7 cellular contexts compared by ENCODE assay signal in the genomic region with DNA sequence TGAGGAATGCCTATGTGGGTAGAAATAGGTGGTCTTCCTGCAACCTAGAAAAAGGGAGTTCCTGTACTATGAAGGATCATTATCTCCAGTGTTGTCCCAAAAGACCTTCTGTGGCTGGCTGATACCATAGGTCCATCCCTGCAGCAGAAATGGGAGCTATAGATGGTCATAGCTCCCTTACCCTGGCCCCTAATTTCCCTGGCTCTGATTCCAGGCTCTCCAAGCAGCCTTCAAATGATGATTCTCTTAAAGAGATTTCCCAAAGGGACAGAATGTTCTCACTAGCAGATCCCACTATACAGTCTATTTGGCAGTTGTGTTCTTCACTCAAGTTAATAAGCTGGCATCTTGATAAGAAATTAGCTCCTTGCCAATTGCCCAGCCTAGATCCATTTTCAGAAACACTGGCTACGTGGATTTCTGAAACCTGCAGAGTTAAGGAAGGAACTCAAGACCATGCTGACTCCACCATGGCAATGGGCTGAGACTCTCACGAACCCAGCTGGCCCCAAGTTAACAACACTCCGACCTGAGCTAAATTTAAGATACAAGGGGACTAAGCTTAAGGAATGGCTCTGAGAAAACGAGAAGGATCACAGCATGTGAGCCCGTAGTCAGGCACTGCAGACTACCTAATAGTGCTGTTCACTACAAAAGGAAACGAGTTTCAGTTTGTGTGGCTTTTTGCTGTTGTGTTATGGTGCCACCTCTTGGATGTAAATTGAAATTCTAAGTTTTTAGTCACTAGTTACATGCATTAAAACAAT. TPM values are rescaled to one million over a fixed set of nuclear protein-coding genes. Genes with fewer than 3 reads are reported as not detected.
DNase-seq lines count a peak whose midpoint lies in the region; TF ChIP-seq lines count a peak whose summit lies in the region.

No MANE protein-coding gene starts in this region.

- no peak for TF ChIP-seq EP300 in SK-N-SH (IDR thresholded peaks at IDR 0.05; ENCODE audit: borderline replicate concordance in 1 of 2, low read depth in 1 of 2, low read length in 1 of 2)

- H3F3A ChIP-seq in SK-N-SH (replicated peaks; ENCODE audit: insufficient read depth): peaks cover 7% of the 10 kb centered on the region

- H3K4me3 ChIP-seq in KMS-11 (IDR thresholded peaks at IDR 0.05; ENCODE audit: insufficient read depth, low read depth, low read length): no peak overlapping the region
- peak overlapping the region; percentile 27 to 33 for H3K4me3 ChIP-seq in SK-N-SH (ENCODE audit: low read depth in 2 of 2, low read length in 1 of 2)
- H3K4me3 ChIP-seq in subcutaneous abdominal adipose tissue (ENCODE audit: low read depth in 1 of 5, low read length in 5 of 5): peak overlapping the region; percentile 33 to 60 (median 43)

- H4K20me1 ChIP-seq in KMS-11 (ENCODE audit: insufficient read depth) (no peaks in the 10 kb centered on the region), SK-N-SH (ENCODE audit: insufficient read depth) (no peaks in the 10 kb centered on the region)

- no peak for TF ChIP-seq CTCF in GM20000 (IDR thresholded peaks at IDR 0.05; ENCODE audit: extremely low read depth, missing control alignments)
- peak; percentile 71 for TF ChIP-seq CTCF in KMS-11 (conservative IDR thresholded peaks at IDR 0.05; ENCODE audit: low read depth, low read length)
- peak; percentile 70 for TF ChIP-seq CTCF in SK-N-SH (IDR thresholded peaks at IDR 0.05)

- H2AFZ ChIP-seq in KMS-11 (ENCODE audit: low read depth) (peak overlapping the region; percentile 45), SK-N-SH (ENCODE audit: low read depth) (peak overlapping the region; percentile 57; the same call in 1 of the 2 replicates)

- POLR2A ChIA-PET in SK-N-SH (lab: Yijun Ruan, JAX): interaction anchor here (0.6 kb wide), 1 partner anchor 431 kb away, joined by 3 read pairs; no protein-coding TSS in a partner anchor

- H3K79me2 ChIP-seq in KMS-11 (ENCODE audit: insufficient read depth, low read depth) (no peaks in the 10 kb centered on the region), SK-N-SH (ENCODE audit: insufficient read depth) (no peaks in the 10 kb centered on the region)

- H3K36me3 ChIP-seq in KMS-11 (ENCODE audit: insufficient read depth): no peaks in the 10 kb centered on the region
- peaks cover 5 to 10% of the 10 kb centered on the region in 2 experiments for H3K36me3 ChIP-seq in SK-N-SH (replicated peaks in 1 of 2; ENCODE audit: control insufficient read depth in 1 of 2, insufficient read depth in 2 of 2, low read length in 1 of 2)
- peaks cover 0 to 13% (median 5%) of the 10 kb centered on the region in 5 donors for H3K36me3 ChIP-seq in subcutaneous abdominal adipose tissue (ENCODE audit: control insufficient read depth in 5 of 5, insufficient read depth in 5 of 5, low read length in 5 of 5)

- DNase-seq in EH (ENCODE audit: low read depth) (peak; percentile 71), GM20000 (ENCODE audit: low spot score) (peak; percentile 76), SK-N-SH (peak; percentile 68), left kidney (ENCODE audit: low read depth, low spot score) (peak; percentile 76)
- DNase-seq in central memory CD4-positive, alpha-beta T cell: peak; percentile 50

- CTCF ChIA-PET in SK-N-SH (lab: Yijun Ruan, JAX): interaction anchor here (0.6 to 3.9 kb wide), 32 partner anchors 10 to 469 kb away, joined by 3 to 64 read pairs (median 4); a partner anchor contains a TSS

- H3K9ac ChIP-seq in KMS-11: no peak overlapping the region; the same call in 1 of the 2 replicates
- H3K9ac ChIP-seq in SK-N-SH: no peak overlapping the region
- peak overlapping the region in 3 of 5 donors; percentile 64 to 70 (median 66) for H3K9ac ChIP-seq in subcutaneous abdominal adipose tissue (ENCODE audit: low read length in 5 of 5)

- 29% methylated on average over 6 of the region's 6 CpGs for WGBS in SK-N-SH (ENCODE audit: low lambda C conversion rate)

- H3K9me3 ChIP-seq in SK-N-SH (no peaks in the 10 kb centered on the region), subcutaneous abdominal adipose tissue (ENCODE audit: control insufficient read depth in 5 of 5, low read length in 5 of 5) (no peaks in the 10 kb centered on the region)

- H3K27me3 ChIP-seq in KMS-11 (ENCODE audit: insufficient read depth, low read depth): no peaks in the 10 kb centered on the region
- no peaks in the 10 kb centered on the region for H3K27me3 ChIP-seq in SK-N-SH (ENCODE audit: insufficient read depth)
- H3K27me3 ChIP-seq in subcutaneous abdominal adipose tissue (ENCODE audit: control insufficient read depth in 5 of 5, insufficient read depth in 4 of 5, low read length in 5 of 5): no peaks in the 10 kb centered on the region

- no peaks in the 10 kb centered on the region for H3K9me2 ChIP-seq in SK-N-SH

- H3K4me1 ChIP-seq in KMS-11 (ENCODE audit: low read depth, poor library complexity, severe bottlenecking): peaks cover 6% of the 10 kb centered on the region
- H3K4me1 ChIP-seq in SK-N-SH (ENCODE audit: control insufficient read depth in 1 of 2, insufficient read depth in 2 of 2, low read depth in 1 of 2, low read length in 1 of 2): peaks cover 0 to 7% of the 10 kb centered on the region in 2 experiments; a peak in 1 of 4 replicates
- H3K4me1 ChIP-seq in subcutaneous abdominal adipose tissue (ENCODE audit: control insufficient read depth in 5 of 5, insufficient read depth in 5 of 5, low read length in 5 of 5): peaks cover 0 to 11% (median 7%) of the 10 kb centered on the region in 5 donors

- peak overlapping the region; percentile 4; the same call in 1 of the 2 replicates for H3K27ac ChIP-seq in KMS-11
- H3K27ac ChIP-seq in SK-N-SH (ENCODE audit: low read depth in 2 of 2, low read length in 1 of 2): no peak overlapping the region
- H3K27ac ChIP-seq in subcutaneous abdominal adipose tissue (ENCODE audit: low read depth, low read length): no peak overlapping the region

- H3K4me2 ChIP-seq in KMS-11: peak overlapping the region; percentile 56
- H3K4me2 ChIP-seq in SK-N-SH: peak overlapping the region; percentile 70

- peak; percentile 91 for TF ChIP-seq RAD21 in SK-N-SH (IDR thresholded peaks at IDR 0.05; ENCODE audit: low read length)

TF ChIP-seq in SK-N-SH, 30 proteins besides CTCF, POLR2A, EP300 and RAD21:
- TF ChIP-seq SMC3 (IDR thresholded peaks at IDR 0.05; ENCODE audit: low read depth, low read length) (peak; percentile 66), FOSL2 (IDR thresholded peaks at IDR 0.05; ENCODE audit: borderline replicate concordance, low read depth) (no peak), MXI1 (IDR thresholded peaks at IDR 0.05; ENCODE audit: low read depth, low read length) (peak; percentile 36; the same call in 1 of the 2 replicates), TEAD4 (IDR thresholded peaks at IDR 0.05; ENCODE audit: borderline replicate concordance, insufficient read depth) (no peak)

RNA-seq across cellular contexts. Expression of a gene that starts 11.4 kb away (rescaled TPM):
- 44.1 and 46.6 TPM in 2 replicates for polyA plus RNA-seq in SK-N-SH (2012; rRNA removed)
- polyA plus RNA-seq in SK-N-SH (2012; cell fraction: cytosol; rRNA removed): 49.9 and 51.1 TPM in 2 replicates
- polyA plus RNA-seq in SK-N-SH (2012; cell fraction: nucleus; rRNA removed): 17.7 and 20.9 TPM in 2 replicates

RNA-seq across cellular contexts. Expression of a gene that starts 14.1 kb away (rescaled TPM):
- polyA plus RNA-seq in SK-N-SH (2012; rRNA removed): 25.9 and 33.3 TPM in 2 replicates
- 37.4 and 44.7 TPM in 2 replicates for polyA plus RNA-seq in SK-N-SH (2012; cell fraction: cytosol; rRNA removed)
- polyA plus RNA-seq in SK-N-SH (2012; cell fraction: nucleus; rRNA removed): 11.1 and 12.5 TPM in 2 replicates

RNA-seq across cellular contexts. Expression of a gene that starts 47.6 kb away (rescaled TPM):
- polyA plus RNA-seq in SK-N-SH (2012; rRNA removed): 7.3 and 8.2 TPM in 2 replicates
- polyA plus RNA-seq in SK-N-SH (2012; cell fraction: cytosol; rRNA removed): 6.8 and 7.3 TPM in 2 replicates
- polyA plus RNA-seq in SK-N-SH (2012; cell fraction: nucleus; rRNA removed): 15.2 and 18.6 TPM in 2 replicates

Comparison
In these comparisons a context has a peak if more than half of its experiments do, and no peak if none do; other contexts are left out.
1. H3K9ac ChIP-seq: peak in subcutaneous abdominal adipose tissue (3 of 5); none in KMS-11 (single experiment) and SK-N-SH (single experiment).
2. Peak in every context shown above with its lines, with median percentiles within 50 percentile points of each other: DNase-seq.